Comparison of ENCODE assay signal across 8 cellular contexts in the genomic region with DNA sequence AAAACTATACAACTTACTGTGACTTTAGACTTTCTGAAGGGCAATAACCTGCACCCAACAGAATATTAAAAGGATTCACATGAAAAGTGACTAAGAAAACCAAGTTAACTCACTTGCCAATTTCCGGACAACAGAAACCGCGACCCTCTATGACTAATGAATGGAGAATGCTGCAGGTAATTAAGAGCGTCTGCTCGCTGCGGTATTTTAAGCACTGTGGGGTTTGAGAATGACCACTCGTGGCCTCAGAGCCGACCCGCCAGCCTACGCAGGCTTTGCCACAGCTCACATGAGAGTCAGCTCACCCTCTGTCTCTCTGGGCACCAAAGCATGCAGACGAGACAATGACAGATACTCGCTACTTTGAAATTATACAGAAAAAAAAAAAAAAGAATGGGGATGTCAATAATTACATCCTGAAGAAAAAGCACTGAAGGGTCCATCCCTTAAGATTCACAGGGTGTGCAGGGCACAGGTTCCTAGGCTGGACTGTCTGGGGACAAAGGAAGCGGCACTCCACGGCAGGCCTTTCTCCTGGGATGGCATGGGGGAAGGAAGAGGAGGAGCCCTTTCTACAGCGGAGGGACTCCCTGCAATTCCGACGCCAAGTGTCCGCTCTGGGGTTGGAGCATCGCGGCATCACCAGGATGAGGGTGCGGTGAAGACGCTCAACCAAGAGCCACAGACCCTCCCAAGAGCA. TPM values are rescaled to one million over a fixed set of nuclear protein-coding genes. Genes with fewer than 3 reads are reported as not detected.
DNase-seq lines count a peak whose midpoint lies in the region; ATAC-seq, FAIRE-seq and TF ChIP-seq lines count a peak whose summit lies in the region.

No MANE protein-coding gene starts in this region.

- H3K27me3 ChIP-seq in uterus, result no peaks in the 10 kb centered on the region

- H3K9me3 ChIP-seq in uterus, result no peaks in the 10 kb centered on the region

- H3K4me3 ChIP-seq in uterus, result no peak overlapping the region

- peak; percentile 48 for ATAC-seq in left ventricle myocardium superior
- ATAC-seq in Right ventricle myocardium superior (ENCODE audit: poor library complexity), result no peak
- peak; percentile 6 for ATAC-seq in left colon
- no peak for ATAC-seq in GM18868 (IDR thresholded peaks at IDR 0.05; ENCODE audit: unreplicated experiment)

- no peaks in the 10 kb centered on the region for H3K36me3 ChIP-seq in uterus

- peaks cover 0 to 7% of the 10 kb centered on the region in 2 donors for H3K4me1 ChIP-seq in uterus

- DNase-seq in left ventricle myocardium superior (no peak), Right ventricle myocardium superior (no peak), activated T-cell treated with anti-CD3 and anti-CD28 coated beads for 48 hours (ENCODE audit: low read depth) (peak; percentile 55), left colon (no peak), uterus (no peak), GM12892 (ENCODE audit: insufficient read length) (no peak), OCI-M1 (lab: John Stamatoyannopoulos, UW) (no peak)

- TF ChIP-seq CTCF in uterus (IDR thresholded peaks at IDR 0.05), result no peak

- FAIRE-seq in GM12892 (lab: Jason Lieb, UNC), result no peak

- intact Hi-C loops in left ventricle myocardium superior (cut with micrococcal nuclease) (no loop called here), Right ventricle myocardium superior (cut with DNase I) (no loop called here), left colon (cut with DNase I, micrococcal nuclease) (no loop called here), uterus (cut with DNase I; ENCODE audit: low total_unique reads) (no loop called here)

- TF ChIP-seq POLR2A in uterus (IDR thresholded peaks at IDR 0.05) (no peak), GM12892 (IDR thresholded peaks at IDR 0.05; ENCODE audit: low read depth, low read length) (no peak)

- peak overlapping the region; percentile 23 to 42 for H3K27ac ChIP-seq in uterus

RNA-seq across cellular contexts. Expression of a gene that starts 35.0 kb away (rescaled TPM):
- 16.7 TPM for total RNA-seq in left ventricle myocardium superior
- 13.2 TPM for total RNA-seq in Right ventricle myocardium superior
- 10 to 100 TPM; 30.3 to 30.7 TPM for total RNA-seq in left colon
- total RNA-seq in uterus, result 10 to 100 TPM in 3 of 4 donors, 1 to 10 TPM in 1; 9.2 to 33.0 (median 20.6) TPM
- 0.30 TPM for polyA plus RNA-seq in GM12892 (2012; ENCODE audit: missing spikeins)

Comparison
In these comparisons a context has a peak if more than half of its experiments do, and no peak if none do; other contexts are left out.
1. ATAC-seq: peak in left ventricle myocardium superior (single experiment) and left colon (single experiment); none in Right ventricle myocardium superior (single experiment) and GM18868 (single experiment).